11 cellular contexts compared by ENCODE assay signal in the genomic region with DNA sequence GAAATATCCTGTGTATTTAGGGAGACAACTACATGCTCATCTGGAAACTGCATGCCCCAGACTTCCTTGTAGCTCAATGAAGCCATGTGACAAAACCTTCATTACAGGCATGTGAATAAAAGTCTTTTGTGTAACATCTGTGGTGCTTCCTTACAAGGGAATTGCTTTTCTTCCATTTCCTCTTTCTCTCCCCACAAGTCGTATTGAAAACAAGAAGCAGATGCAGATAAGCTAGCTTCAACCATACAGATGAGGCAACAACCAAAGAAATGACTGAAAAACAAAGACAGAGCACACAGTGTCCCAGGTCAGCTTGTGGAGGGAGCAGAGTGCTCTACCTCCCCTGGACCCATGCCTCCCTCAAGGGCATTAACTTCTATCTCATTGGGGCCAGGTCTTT.
DNase-seq lines count a peak whose midpoint lies in the region; ATAC-seq, FAIRE-seq and TF ChIP-seq lines count a peak whose summit lies in the region.
"Had no signal": no experiment of that assay in that cellular context is flagged by ENCODE, and none has a peak within 500 bp of the region (broad histone marks: within the 10 kb centered on the region; RNA-seq: fewer than 3 reads in every experiment).

No MANE protein-coding gene starts in this region.

- H4K20me1 ChIP-seq in GM12878 (ENCODE audit: control insufficient read depth, insufficient read depth) = no peaks in the 10 kb centered on the region

- 0% methylated on average over 1 of the region's 1 CpG for WGBS in GM12878 (ENCODE audit: insufficient coverage, insufficient replicate concordance, low lambda C conversion rate, missing lambda C conversion rate)
- WGBS in ovary, 3 donors = 2 to 5% (median 4%) methylated on average over 1 of the region's 1 CpG

- no peak overlapping the region for H3K4me2 ChIP-seq in GM12878 (ENCODE audit: control insufficient read depth, insufficient read depth)

- DNase-seq in GM12878 (ENCODE audit: low read depth, low spot score) (no peak), ovary (peak in 3 of 5 donors; percentile 24 to 57 (median 54)), Calu3 (no peak), coronary artery (ENCODE audit: low spot score) (no peak), HUDEP-2 (lab: John Stamatoyannopoulos, UW; ENCODE audit: unreplicated experiment in 76 of 76) (no peak)
- DNase-seq: cortex of kidney, NCI-H2227 treated with DMSO at 0.1 percent for 48 hours had no signal

- no peak for TF ChIP-seq RAD21 in GM12878 (IDR thresholded peaks at IDR 0.05; ENCODE audit: insufficient read depth, low read depth, low read length)

- no peak for TF ChIP-seq CTCF in GM12878 (IDR thresholded peaks at IDR 0.05 in 2 of 3, conservative IDR thresholded peaks at IDR 0.05 in 1 of 3; ENCODE audit: control insufficient read depth in 2 of 3, extremely low read depth in 1 of 3, insufficient read depth in 1 of 3, low read depth in 3 of 3, low read length in 3 of 3)
- no peak for TF ChIP-seq CTCF in ovary (IDR thresholded peaks at IDR 0.05)
- TF ChIP-seq CTCF in Calu3 (IDR thresholded peaks at IDR 0.05; ENCODE audit: unreplicated experiment) = no peak
- no peak for TF ChIP-seq CTCF in coronary artery (IDR thresholded peaks at IDR 0.05)

- no peak overlapping the region for H3K4me3 Mint-ChIP-seq in Calu3 (ENCODE audit: low read depth, unreplicated experiment)

- H3K9ac ChIP-seq in GM12878 (ENCODE audit: control insufficient read depth, insufficient read depth, low read length) = no peak overlapping the region

- CTCF ChIA-PET in GM12878 (lab: Yijun Ruan, JAX) (no interaction called here), Calu3 (lab: Charles Lee) (no interaction called here)

- BruUV-seq in GM12878 (replicated peaks; lab: Mats Ljungman, UMichigan) = no TSS peak
- BruUV-seq in Calu3 (replicated peaks; lab: Mats Ljungman, UMichigan) = no TSS peak

- RAD21 ChIA-PET in GM12878 (lab: Charles Lee; ENCODE audit: unreplicated experiment) = no interaction called here

- no peak for FAIRE-seq in GM12878 (lab: Jason Lieb, UNC)

- H3K4me3 ChIP-seq in GM12878 (no peak overlapping the region), ovary (no peak overlapping the region), coronary artery (no peak overlapping the region)

- H3K27me3 ChIP-seq in GM12878 (replicated peaks in 1 of 2; ENCODE audit: control insufficient read depth in 2 of 2, insufficient read depth in 2 of 2, low read length in 1 of 2) (no peaks in the 10 kb centered on the region), ovary (no peaks in the 10 kb centered on the region)

- H3K9me3 ChIP-seq in GM12878 (replicated peaks; ENCODE audit: control insufficient read depth, insufficient read depth, low read length) = no peaks in the 10 kb centered on the region
- no peaks in the 10 kb centered on the region for H3K9me3 ChIP-seq in ovary

- H3K4me1 ChIP-seq in GM12878 (ENCODE audit: control insufficient read depth, insufficient read depth, low read length) (no peaks in the 10 kb centered on the region), ovary (ENCODE audit: insufficient read depth) (no peaks in the 10 kb centered on the region)

- intact Hi-C loops in GM12878 (cut with micrococcal nuclease; ENCODE audit: unreplicated experiment) (no loop called here), ovary (cut with DNase I) (no loop called here), Calu3 (cut with micrococcal nuclease; ENCODE audit: unreplicated experiment) (no loop called here)

- no peak overlapping the region for H3K27ac Mint-ChIP-seq in Calu3 (ENCODE audit: unreplicated experiment)
- H3K27ac Mint-ChIP-seq: progenitor cell of endocrine pancreas had no signal

- in situ Hi-C loops in GM12878 (cut with MboI) = no loop called here

- H3K36me3 Mint-ChIP-seq in Calu3 (ENCODE audit: insufficient read depth, unreplicated experiment) = no peaks in the 10 kb centered on the region

- ATAC-seq in GM18519 (IDR thresholded peaks at IDR 0.05; ENCODE audit: low FRiP score, unreplicated experiment) (peak; percentile 73), HG03460 (IDR thresholded peaks at IDR 0.05; ENCODE audit: unreplicated experiment) (peak; percentile 64), GM12878 (peak; percentile 27; the same call in 1 of the 3 replicates), HG02884 (IDR thresholded peaks at IDR 0.05; ENCODE audit: unreplicated experiment) (no peak)

- H2AFZ ChIP-seq in GM12878 (ENCODE audit: control insufficient read depth, low read depth, low read length) = no peak overlapping the region

- no peaks in the 10 kb centered on the region for H3K79me2 ChIP-seq in GM12878 (ENCODE audit: control insufficient read depth, insufficient read depth, low read length)

- TF ChIP-seq EP300 in GM12878 (IDR thresholded peaks at IDR 0.05; ENCODE audit: borderline replicate concordance in 1 of 2, control insufficient read depth in 1 of 2, low read depth in 2 of 2, low read length in 2 of 2) (no peak), ovary (IDR thresholded peaks at IDR 0.05) (no peak)

- no peaks in the 10 kb centered on the region for H3K9me3 Mint-ChIP-seq in Calu3 (ENCODE audit: low read depth, unreplicated experiment)

- POLR2A ChIA-PET in GM12878 (lab: Charles Lee) = no interaction called here

- H3K36me3 ChIP-seq in GM12878 (ENCODE audit: control insufficient read depth in 2 of 2, insufficient read depth in 2 of 2, low read length in 1 of 2) (no peaks in the 10 kb centered on the region), ovary (no peaks in the 10 kb centered on the region)

- no peaks in the 10 kb centered on the region for H3K27me3 Mint-ChIP-seq in Calu3 (ENCODE audit: unreplicated experiment)
- H3K27me3 Mint-ChIP-seq: progenitor cell of endocrine pancreas had no signal

- H3K27ac ChIP-seq in GM12878 (ENCODE audit: control insufficient read depth, insufficient read depth) (no peak overlapping the region), ovary (no peak overlapping the region), coronary artery (no peak overlapping the region)

- TF ChIP-seq POLR2A in GM12878 (IDR thresholded peaks at IDR 0.05; ENCODE audit: low read depth, low read length) (no peak), ovary (IDR thresholded peaks at IDR 0.05) (no peak)

- SMC1A ChIA-PET in GM12878 (lab: Charles Lee; ENCODE audit: uncharacterized antibody, unreplicated experiment) = no interaction called here

- H3K4me1 Mint-ChIP-seq in Calu3 (ENCODE audit: low read depth, unreplicated experiment) = no peaks in the 10 kb centered on the region

TF ChIP-seq in GM12878, 131 proteins besides CTCF, POLR2A, EP300 and RAD21:
- TF ChIP-seq SMAD5 (IDR thresholded peaks at IDR 0.05; ENCODE audit: low read depth) (no peak), SPI1 (IDR thresholded peaks at IDR 0.05; ENCODE audit: borderline replicate concordance, insufficient read depth, low read depth, low read length) (peak; percentile 69; the same call in 1 of the 2 replicates)

Comparison
In these comparisons a context has a peak if more than half of its experiments do, and no peak if none do; other contexts are left out.
1. DNase-seq: peak in ovary (3 of 5); none in GM12878 (single experiment), Calu3 (single experiment), coronary artery (single experiment) and HUDEP-2 (0 of 76).